Comparison of ENCODE assay signal across 7 cellular contexts in genomic region chr2:98729652-98730051, GRCh38. TPM values are rescaled to one million over a fixed set of nuclear protein-coding genes. Genes with fewer than 3 reads are reported as not detected.
DNase-seq lines count a peak whose midpoint lies in the region; ATAC-seq and TF ChIP-seq lines count a peak whose summit lies in the region.

No MANE protein-coding gene starts in this region.

- CTCF ChIA-PET in activated B cell treated with CpG ODN at 0.5 μM for 24 hours (lab: Charles Lee) = interaction anchor here (1.0 to 2.0 kb wide), 4 partner anchors 28 to 92 kb away, joined by 3 to 10 read pairs (median 4); no protein-coding TSS in a partner anchor

- H3K4me1 Mint-ChIP-seq in IgD-negative memory B cell = peaks cover 47 to 71% (median 49%) of the 10 kb centered on the region in 3 donors
- peaks cover 52% of the 10 kb centered on the region for H3K4me1 Mint-ChIP-seq in activated B cell treated with CpG ODN at 0.5 μM for 24 hours
- peaks cover 17 to 36% of the 10 kb centered on the region in 2 donors for H3K4me1 Mint-ChIP-seq in stimulated activated naive B cell treated with anti-CD40 and anti-IgM and Interleukin-4, amounts not matched to agents 10 μg/mL and 1 μg/mL and 100 μg/mL, for 72 hours

- H3K4me3 Mint-ChIP-seq in IgD-negative memory B cell (peak overlapping the region; percentile 79 to 95 (median 82)), activated B cell treated with CpG ODN at 0.5 μM for 24 hours (peak overlapping the region; percentile 80)
- peak overlapping the region; percentile 71 to 76 for H3K4me3 Mint-ChIP-seq in stimulated activated naive B cell treated with anti-CD40 and anti-IgM and Interleukin-4, amounts not matched to agents 10 μg/mL and 1 μg/mL and 100 μg/mL, for 72 hours

- no peaks in the 10 kb centered on the region for H3K36me3 ChIP-seq in iPS-18a (ENCODE audit: control insufficient read depth, low read depth, low read length)

- H3K36me3 Mint-ChIP-seq in IgD-negative memory B cell (no peaks in the 10 kb centered on the region), activated B cell treated with CpG ODN at 0.5 μM for 24 hours (ENCODE audit: low read depth) (peaks cover 3% of the 10 kb centered on the region)
- peaks cover 0 to 3% of the 10 kb centered on the region in 2 donors for H3K36me3 Mint-ChIP-seq in stimulated activated naive B cell treated with anti-CD40 and anti-IgM and Interleukin-4, amounts not matched to agents 10 μg/mL and 1 μg/mL and 100 μg/mL, for 72 hours

- peaks cover 44% of the 10 kb centered on the region for H3K27me3 ChIP-seq in iPS-18a (ENCODE audit: control insufficient read depth, insufficient read depth, low read length)

- ATAC-seq in activated B cell treated with CpG ODN at 0.5 μM for 24 hours (ENCODE audit: low read depth) (no peak), HG02970 (IDR thresholded peaks at IDR 0.05; ENCODE audit: low FRiP score, unreplicated experiment) (no peak), HG02852 (IDR thresholded peaks at IDR 0.05; ENCODE audit: unreplicated experiment) (no peak)
- ATAC-seq in stimulated activated naive B cell treated with anti-CD40 and anti-IgM and Interleukin-4, amounts not matched to agents 10 μg/mL and 1 μg/mL and 100 μg/mL, for 72 hours (replicated peaks) = no peak

- H3K27me3 Mint-ChIP-seq in IgD-negative memory B cell (no peaks in the 10 kb centered on the region), activated B cell treated with CpG ODN at 0.5 μM for 24 hours (no peaks in the 10 kb centered on the region)
- peaks cover 3 to 5% of the 10 kb centered on the region in 2 donors for H3K27me3 Mint-ChIP-seq in stimulated activated naive B cell treated with anti-CD40 and anti-IgM and Interleukin-4, amounts not matched to agents 10 μg/mL and 1 μg/mL and 100 μg/mL, for 72 hours

- H3K4me3 ChIP-seq in iPS-18a (ENCODE audit: low read length) = peak overlapping the region; percentile 60

- DNase-seq in activated B cell treated with CpG ODN at 0.5 μM for 24 hours (no peak), SK-N-DZ (ENCODE audit: low spot score) (no peak)
- DNase-seq in stimulated activated naive B cell treated with anti-CD40 and anti-IgM and Interleukin-4, amounts not matched to agents 10 μg/mL and 1 μg/mL and 100 μg/mL, for 72 hours = no peak

- H3K9me3 ChIP-seq in iPS-18a (ENCODE audit: control insufficient read depth, low read depth, low read length) = no peaks in the 10 kb centered on the region

- TF ChIP-seq CTCF in activated B cell treated with CpG ODN at 0.5 μM for 24 hours (IDR thresholded peaks at IDR 0.05) = no peak

- H3K4me1 ChIP-seq in iPS-18a (ENCODE audit: control insufficient read depth, low read depth, low read length) = no peaks in the 10 kb centered on the region

- POLR2A ChIA-PET in activated B cell treated with CpG ODN at 0.5 μM for 24 hours (lab: Charles Lee) = interaction anchor here (1.1 to 3.2 kb wide), 7 partner anchors 12 to 451 kb away, joined by 3 to 15 read pairs (median 6); partner anchors contain the start of genes MITD1 and MRPL30

- H3K27ac ChIP-seq in iPS-18a (ENCODE audit: low read length) = no peak overlapping the region

- no peak overlapping the region for H3K9ac ChIP-seq in iPS-18a (ENCODE audit: low read length)

- intact Hi-C loops in activated B cell treated with CpG ODN at 0.5 μM for 24 hours (cut with micrococcal nuclease) = loop anchor here (1.0 to 5.0 kb wide), 8 partner anchors 17 to 758 kb away; partner anchors contain the start of genes EIF5B, MITD1, MRPL30 and TXNDC9

- H3K9me3 Mint-ChIP-seq in IgD-negative memory B cell (no peaks in the 10 kb centered on the region), activated B cell treated with CpG ODN at 0.5 μM for 24 hours (no peaks in the 10 kb centered on the region)
- peaks cover 0 to 4% of the 10 kb centered on the region in 2 donors for H3K9me3 Mint-ChIP-seq in stimulated activated naive B cell treated with anti-CD40 and anti-IgM and Interleukin-4, amounts not matched to agents 10 μg/mL and 1 μg/mL and 100 μg/mL, for 72 hours

- H3K27ac Mint-ChIP-seq in IgD-negative memory B cell (peak overlapping the region; percentile 71 to 79 (median 76)), activated B cell treated with CpG ODN at 0.5 μM for 24 hours (peak overlapping the region; percentile 61)
- no peak overlapping the region for H3K27ac Mint-ChIP-seq in stimulated activated naive B cell treated with anti-CD40 and anti-IgM and Interleukin-4, amounts not matched to agents 10 μg/mL and 1 μg/mL and 100 μg/mL, for 72 hours

RNA-seq across cellular contexts. Expression of gene MGAT4A, which starts 1.3 kb away (rescaled TPM):
- 54.6 TPM for polyA plus RNA-seq in IgD-negative memory B cell
- total RNA-seq in activated B cell treated with CpG ODN at 0.5 μM for 24 hours = 12.6 and 15.7 TPM in 2 replicates
- 7.7 and 18.2 TPM in 2 replicates for polyA plus RNA-seq in SK-N-DZ (2014; cell fraction: cytosol; rRNA removed)
- 9.6 and 16.7 TPM in 2 replicates for polyA plus RNA-seq in SK-N-DZ (2014; cell fraction: nucleus; rRNA removed)
